In the genomic region with DNA sequence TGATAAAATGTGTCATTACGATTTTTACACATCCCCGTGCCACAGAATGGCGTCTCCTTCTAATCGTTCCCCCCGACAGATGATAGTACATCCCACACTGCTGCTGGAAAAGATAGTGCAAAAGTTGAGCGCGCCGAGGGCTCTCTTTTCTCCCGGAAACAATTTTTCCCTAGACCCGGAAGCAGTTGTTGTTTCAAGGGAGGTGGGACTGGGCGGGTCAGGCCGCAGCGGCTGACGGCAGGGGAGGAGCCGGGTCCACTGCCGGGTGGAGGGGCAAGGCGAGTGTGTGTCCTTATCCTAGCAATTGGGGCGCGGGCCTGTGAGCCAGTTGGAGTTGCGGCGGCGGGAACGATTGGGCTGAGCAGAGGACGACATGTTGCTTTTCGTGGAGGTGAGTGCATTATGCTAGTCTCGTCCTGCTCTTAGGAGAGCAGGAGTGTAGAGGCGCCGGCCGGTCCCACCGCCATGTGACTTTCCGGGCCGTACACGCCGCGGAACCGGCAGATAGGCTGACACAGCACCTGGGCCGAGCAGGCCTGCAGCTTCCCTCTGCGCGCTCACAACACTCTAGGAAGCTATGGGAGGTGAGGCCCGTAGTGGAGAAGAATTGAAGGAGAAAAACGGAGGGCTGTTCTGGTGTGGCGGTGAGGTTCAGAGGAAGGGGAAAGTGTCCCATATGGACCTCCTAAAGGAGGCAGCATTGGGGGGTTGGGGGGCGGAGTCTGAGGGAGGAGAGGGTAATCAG, we compare ENCODE assay signal across 8 cellular contexts. TPM values are rescaled to one million over a fixed set of nuclear protein-coding genes. Genes with fewer than 3 reads are reported as not detected.
DNase-seq lines count a peak whose midpoint lies in the region; FAIRE-seq and TF ChIP-seq lines count a peak whose summit lies in the region.

A gene (plus strand): TSS at position 248 of the 745 bp plus-strand sequence. CDS start 126 bp downstream, at position 374.

- H3K9ac ChIP-seq in subcutaneous abdominal adipose tissue (ENCODE audit: low read length in 5 of 5) = peak within 1 kb of the TSS; percentile 81 to 96 (median 94)

- CTCF ChIA-PET in HEK293 (lab: Yijun Ruan, JAX) = interaction anchor here (0.6 kb wide), 1 partner anchor 229 kb away, joined by 4 read pairs; no protein-coding TSS in a partner anchor

- POLR2A ChIA-PET in HEK293 (lab: Yijun Ruan, JAX) = interaction anchor here (0.5 to 0.8 kb wide), 4 partner anchors 10 to 778 kb away, joined by 3 read pairs; no protein-coding TSS in a partner anchor

- DNase-seq in MV-4-11 (lab: John Stamatoyannopoulos, UW) = peak; percentile 95
- DNase-seq in SK-MEL-5 (ENCODE audit: low read depth, low spot score) = peak; percentile 98
- peak; percentile 92 for DNase-seq in activated naive CD4-positive, alpha-beta T cell treated with Interleukin-2 at 50 U/mL for 16 hours
- DNase-seq in foreskin melanocyte = peak; percentile 97

- peak within 1 kb of the TSS; percentile 93 for H3K27ac ChIP-seq in HEK293 (ENCODE audit: extremely low read depth, low read depth, low read length)
- peak within 1 kb of the TSS; percentile 98 for H3K27ac ChIP-seq in subcutaneous abdominal adipose tissue (ENCODE audit: low read depth, low read length)

- peak; percentile 97 for FAIRE-seq in G401.6 (lab: Jason Lieb, UNC)

- peak; percentile 61 for TF ChIP-seq CTCF in HEK293 (tag by site-specific recombination; IDR thresholded peaks at IDR 0.05)

- H2AFZ ChIP-seq in neuron (ENCODE audit: low read depth, low read length) = peak within 1 kb of the TSS; percentile 98

- peak within 1 kb of the TSS; percentile 84 for H3K4me3 ChIP-seq in HEK293 (ENCODE audit: low read depth, low read length)
- peak within 1 kb of the TSS; percentile 89 for H3K4me3 ChIP-seq in neuron (ENCODE audit: low read length)
- H3K4me3 ChIP-seq in subcutaneous abdominal adipose tissue (ENCODE audit: low read depth in 1 of 5, low read length in 5 of 5) = peak within 1 kb of the TSS; percentile 91 to 97 (median 94)

- H3K9me3 ChIP-seq in HEK293 (ENCODE audit: control insufficient read depth, insufficient read depth, low read depth, low read length) (no peaks in the 10 kb centered on the region), neuron (ENCODE audit: low read length) (no peaks in the 10 kb centered on the region), subcutaneous abdominal adipose tissue (ENCODE audit: control insufficient read depth in 5 of 5, low read length in 5 of 5) (no peaks in the 10 kb centered on the region)

- H3K36me3 ChIP-seq in HEK293 (ENCODE audit: control insufficient read depth in 2 of 2, insufficient read depth in 1 of 2, low read length in 2 of 2) (no peaks in the 10 kb centered on the region; a peak in 1 of 3 replicates), neuron (ENCODE audit: insufficient read depth, low read length) (no peaks in the 10 kb centered on the region), subcutaneous abdominal adipose tissue (ENCODE audit: control insufficient read depth in 5 of 5, insufficient read depth in 5 of 5, low read length in 5 of 5) (no peaks in the 10 kb centered on the region)

- peaks cover 6% of the 10 kb centered on the region; the same call in 1 of the 2 replicates for H3K4me1 ChIP-seq in HEK293 (ENCODE audit: control insufficient read depth, insufficient read depth, low read length)
- H3K4me1 ChIP-seq in neuron (ENCODE audit: insufficient read depth, low read length) = peaks cover 15% of the 10 kb centered on the region
- H3K4me1 ChIP-seq in subcutaneous abdominal adipose tissue (ENCODE audit: control insufficient read depth in 5 of 5, insufficient read depth in 5 of 5, low read length in 5 of 5) = peaks cover 0 to 31% (median 19%) of the 10 kb centered on the region in 5 donors

- in situ Hi-C loops in SK-MEL-5 (cut with HindIII; ENCODE audit: low pct_unique_long_range_greater_than_20kb, low sequenced_read_pairs) = no loop called here

- no peaks in the 10 kb centered on the region for H3K27me3 ChIP-seq in neuron (ENCODE audit: insufficient read depth, low read length)
- H3K27me3 ChIP-seq in subcutaneous abdominal adipose tissue (ENCODE audit: control insufficient read depth in 5 of 5, insufficient read depth in 4 of 5, low read length in 5 of 5) = no peaks in the 10 kb centered on the region

TF ChIP-seq in HEK293, 187 proteins besides CTCF, POLR2A, EP300 and RAD21 (continues in another document):
- TF ChIP-seq EGR2 (tag by site-specific recombination; IDR thresholded peaks at IDR 0.05; ENCODE audit: low read depth) = peak; percentile 89
- TF ChIP-seq TRIM28 (IDR thresholded peaks at IDR 0.05; ENCODE audit: borderline replicate concordance, low read length) = peak; percentile 68
- TF ChIP-seq, protein P1, sequence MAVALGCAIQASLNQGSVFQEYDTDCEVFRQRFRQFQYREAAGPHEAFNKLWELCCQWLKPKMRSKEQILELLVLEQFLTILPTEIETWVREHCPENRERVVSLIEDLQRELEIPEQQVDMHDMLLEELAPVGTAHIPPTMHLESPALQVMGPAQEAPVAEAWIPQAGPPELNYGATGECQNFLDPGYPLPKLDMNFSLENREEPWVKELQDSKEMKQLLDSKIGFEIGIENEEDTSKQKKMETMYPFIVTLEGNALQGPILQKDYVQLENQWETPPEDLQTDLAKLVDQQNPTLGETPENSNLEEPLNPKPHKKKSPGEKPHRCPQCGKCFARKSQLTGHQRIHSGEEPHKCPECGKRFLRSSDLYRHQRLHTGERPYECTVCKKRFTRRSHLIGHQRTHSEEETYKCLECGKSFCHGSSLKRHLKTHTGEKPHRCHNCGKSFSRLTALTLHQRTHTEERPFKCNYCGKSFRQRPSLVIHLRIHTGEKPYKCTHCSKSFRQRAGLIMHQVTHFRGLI (tag by site-specific recombination; IDR thresholded peaks at IDR 0.05) = no peak
- peak; percentile 74 for TF ChIP-seq ZBTB8A (tag by site-specific recombination; IDR thresholded peaks at IDR 0.05)
- TF ChIP-seq ZNF549 (tag by site-specific recombination; IDR thresholded peaks at IDR 0.05) = no peak
- TF ChIP-seq ZNF394 (tag by site-specific recombination; IDR thresholded peaks at IDR 0.05; ENCODE audit: borderline replicate concordance) = peak; percentile 50; the same call in 1 of the 2 replicates
- TF ChIP-seq ZFP69B (tag by site-specific recombination; IDR thresholded peaks at IDR 0.05) = peak; percentile 96
- peak; percentile 45; the same call in 1 of the 2 replicates for TF ChIP-seq PRDM1 (tag by site-specific recombination; IDR thresholded peaks at IDR 0.05)
- peak; percentile 94 for TF ChIP-seq ZNF600 (tag by site-specific recombination; IDR thresholded peaks at IDR 0.05)
- peak; percentile 72 for TF ChIP-seq ZNF341 (tag by site-specific recombination; IDR thresholded peaks at IDR 0.05; ENCODE audit: low read depth)
- TF ChIP-seq ZNF792 (tag by site-specific recombination; IDR thresholded peaks at IDR 0.05) = peak; percentile 90
- peak; percentile 68; the same call in 1 of the 2 replicates for TF ChIP-seq ZNF324 (tag by site-specific recombination; IDR thresholded peaks at IDR 0.05)
- TF ChIP-seq ZNF146 (tag by site-specific recombination; IDR thresholded peaks at IDR 0.05) = peak; percentile 42; the same call in 1 of the 2 replicates
- no peak for TF ChIP-seq ZNF555 (tag by site-specific recombination; conservative IDR thresholded peaks at IDR 0.05)
- peak; percentile 90 for TF ChIP-seq ZBTB20 (tag by site-specific recombination; IDR thresholded peaks at IDR 0.05)
- peak; percentile 65 for TF ChIP-seq KLF10 (tag by site-specific recombination; IDR thresholded peaks at IDR 0.05)
- TF ChIP-seq ZNF837 (tag by site-specific recombination; IDR thresholded peaks at IDR 0.05) = no peak
- TF ChIP-seq ZNF514 (tag by site-specific recombination; IDR thresholded peaks at IDR 0.05) = no peak
- TF ChIP-seq GLI4 (tag by site-specific recombination; IDR thresholded peaks at IDR 0.05) = peak; percentile 83; the same call in 1 of the 2 replicates
- TF ChIP-seq, protein P2, sequence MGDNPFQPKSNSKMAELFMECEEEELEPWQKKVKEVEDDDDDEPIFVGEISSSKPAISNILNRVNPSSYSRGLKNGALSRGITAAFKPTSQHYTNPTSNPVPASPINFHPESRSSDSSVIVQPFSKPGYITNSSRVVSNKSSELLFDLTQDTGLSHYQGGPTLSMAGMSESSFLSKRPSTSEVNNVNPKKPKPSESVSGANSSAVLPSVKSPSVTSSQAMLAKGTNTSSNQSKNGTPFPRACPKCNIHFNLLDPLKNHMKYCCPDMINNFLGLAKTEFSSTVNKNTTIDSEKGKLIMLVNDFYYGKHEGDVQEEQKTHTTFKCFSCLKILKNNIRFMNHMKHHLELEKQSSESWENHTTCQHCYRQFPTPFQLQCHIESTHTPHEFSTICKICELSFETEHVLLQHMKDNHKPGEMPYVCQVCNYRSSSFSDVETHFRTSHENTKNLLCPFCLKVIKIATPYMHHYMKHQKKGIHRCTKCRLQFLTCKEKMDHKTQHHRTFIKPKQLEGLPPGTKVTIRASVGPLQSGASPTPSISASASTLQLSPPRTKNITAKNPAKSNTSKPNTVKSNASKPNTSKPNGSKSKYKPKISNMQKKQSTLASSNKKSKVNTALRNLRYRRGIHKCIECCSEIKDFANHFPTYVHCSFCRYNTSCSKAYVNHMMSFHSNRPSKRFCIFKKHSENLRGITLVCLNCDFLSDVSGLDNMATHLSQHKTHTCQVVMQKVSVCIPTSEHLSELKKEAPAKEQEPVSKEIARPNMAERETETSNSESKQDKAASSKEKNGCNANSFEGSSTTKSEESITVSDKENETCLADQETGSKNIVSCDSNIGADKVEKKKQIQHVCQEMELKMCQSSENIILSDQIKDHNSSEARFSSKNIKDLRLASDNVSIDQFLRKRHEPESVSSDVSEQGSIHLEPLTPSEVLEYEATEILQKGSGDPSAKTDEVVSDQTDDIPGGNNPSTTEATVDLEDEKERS (tag by site-specific recombination; IDR thresholded peaks at IDR 0.05) = 0 out of 2 replicates have a peak, but pooled peaks have one; percentile 13
- peak; percentile 91 for TF ChIP-seq ZNF2 (tag by site-specific recombination; IDR thresholded peaks at IDR 0.05)
- TF ChIP-seq GLIS2 (tag by site-specific recombination; IDR thresholded peaks at IDR 0.05) = peak; percentile 99
- peak; percentile 73 for TF ChIP-seq GLIS1 (tag by site-specific recombination; IDR thresholded peaks at IDR 0.05)
- 0 out of 2 replicates have a peak, but pooled peaks have one; percentile 13 for TF ChIP-seq ZBTB7A (tag by site-specific recombination; IDR thresholded peaks at IDR 0.05; ENCODE audit: low read depth)

RNA-seq across cellular contexts. Expression of the gene that starts here (rescaled TPM):
- total RNA-seq in SK-MEL-5 (2014; rRNA removed; shearing (Covaris generic)) = 42.2 and 44.7 TPM in 2 replicates
- 39.3 and 42.6 TPM in 2 replicates for polyA plus RNA-seq in SK-MEL-5 (2015; cell fraction: cytosol; rRNA removed)
- 45.4 and 58.2 TPM in 2 replicates for polyA plus RNA-seq in SK-MEL-5 (2015; cell fraction: nucleus; rRNA removed)

Comparison
In these comparisons a context has a peak if more than half of its experiments do, and no peak if none do; other contexts are left out.
1. Peak in every context shown above with its lines: DNase-seq, H3K4me3 ChIP-seq and H3K27ac ChIP-seq.